Comparison of ENCODE assay signal across 21 cellular contexts in the genomic region with DNA sequence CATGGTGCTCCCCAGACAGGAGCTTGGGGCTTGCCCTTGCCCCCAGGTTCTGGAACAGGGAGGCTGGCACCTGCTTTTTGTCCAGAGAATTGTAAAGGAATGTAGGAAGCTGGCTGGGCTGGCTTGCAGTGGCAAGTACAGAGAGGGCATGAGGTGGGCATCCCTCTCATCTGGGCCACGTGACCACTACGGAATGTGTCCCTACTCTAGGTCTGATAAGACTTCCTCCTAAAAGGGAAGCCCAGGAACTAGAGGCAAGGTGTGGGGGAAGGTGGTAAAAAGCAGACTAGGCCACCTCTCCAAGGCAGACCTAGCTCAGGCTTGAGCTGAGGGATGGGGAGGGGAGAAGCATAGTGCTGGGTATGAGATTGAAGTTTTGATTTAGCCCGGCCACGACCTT. TPM values are rescaled to one million over a fixed set of nuclear protein-coding genes. Genes with fewer than 3 reads are reported as not detected.
A peak's percentile ranks its signal among the peaks of the same experiment; 100 is the strongest.
DNase-seq lines count a peak whose midpoint lies in the region; FAIRE-seq and TF ChIP-seq lines count a peak whose summit lies in the region.
"Had no signal": no experiment of that assay in that cellular context is flagged by ENCODE, and none has a peak within 500 bp of the region (broad histone marks: within the 10 kb centered on the region; RNA-seq: fewer than 3 reads in every experiment).

No MANE protein-coding gene starts in this region.

- peaks cover 0 to 24% of the 10 kb centered on the region in 2 donors for H3K4me1 ChIP-seq in right atrium auricular region
- peaks cover 12 to 32% (median 23%) of the 10 kb centered on the region in 4 experiments for H3K4me1 ChIP-seq in H1 (replicated peaks in 1 of 4; ENCODE audit: control insufficient read depth in 3 of 4, insufficient read depth in 4 of 4, low read length in 3 of 4)
- H3K4me1 ChIP-seq in neural progenitor cell, result peaks cover 34% of the 10 kb centered on the region
- H3K4me1 ChIP-seq in colonic mucosa, result peaks cover 14% of the 10 kb centered on the region
- H3K4me1 ChIP-seq: BLaER1 had no signal

- peak overlapping the region; percentile 27 for H3K27ac Mint-ChIP-seq in neural progenitor cell
- H3K27ac Mint-ChIP-seq: CD4-positive, alpha-beta T cell had no signal

- intact Hi-C loops in cardiac septum (cut with DNase I), result loop anchor here (5.0 kb wide), 1 partner anchor 67 kb away; no protein-coding TSS in a partner anchor
- intact Hi-C loops in colonic mucosa (cut with DNase I), result no loop called here

- TF ChIP-seq CTCF in right atrium auricular region (IDR thresholded peaks at IDR 0.05), result no peak
- TF ChIP-seq CTCF in H1 (IDR thresholded peaks at IDR 0.05; ENCODE audit: control extremely low read depth in 1 of 3, insufficient read depth in 1 of 3, low read depth in 1 of 3, low read length in 3 of 3), result no peak
- TF ChIP-seq CTCF in neural progenitor cell (IDR thresholded peaks at IDR 0.05), result no peak
- no peak for TF ChIP-seq CTCF in colonic mucosa (IDR thresholded peaks at IDR 0.05)

- H3K4me3 Mint-ChIP-seq in neural progenitor cell, result no peak overlapping the region
- H3K4me3 Mint-ChIP-seq: CD4-positive, alpha-beta T cell had no signal

- H3F3A ChIP-seq in neural progenitor cell (ENCODE audit: low read depth), result peaks cover 37% of the 10 kb centered on the region

- peak overlapping the region; percentile 85; the same call in 1 of the 2 replicates for H2AK5ac ChIP-seq in H1 (ENCODE audit: low read depth, low read length)

- 71% methylated on average over 4 of the region's 4 CpGs; no CpG with 5 or more reads in 1 of the 2 experiments for WGBS in H1 (ENCODE audit: extremely low coverage in 1 of 2, insufficient coverage in 1 of 2, insufficient read length in 1 of 2, insufficient replicate concordance in 2 of 2, low coverage in 1 of 2, low lambda C conversion rate in 2 of 2, missing lambda C conversion rate in 1 of 2), 2 experiments

- H3K4me3 ChIP-seq in right atrium auricular region (no peak overlapping the region), H1 (ENCODE audit: extremely low read depth in 1 of 4, insufficient read depth in 2 of 4, low read depth in 3 of 4, low read length in 4 of 4) (no peak overlapping the region), neural progenitor cell (no peak overlapping the region), colonic mucosa (no peak overlapping the region)
- H3K4me3 ChIP-seq: BLaER1, PC-9 had no signal

- H3K23me2 ChIP-seq in H1 (ENCODE audit: low read depth, low read length), result no peaks in the 10 kb centered on the region

- H4K20me1 ChIP-seq in H1 (replicated peaks in 1 of 2; ENCODE audit: control insufficient read depth in 1 of 2, insufficient read depth in 2 of 2, low read length in 2 of 2), result no peaks in the 10 kb centered on the region
- no peaks in the 10 kb centered on the region for H4K20me1 ChIP-seq in neural progenitor cell (ENCODE audit: low read depth)
- H4K20me1 ChIP-seq: BLaER1 had no signal

- peak overlapping the region; percentile 62 for H3K18ac ChIP-seq in H1 (ENCODE audit: extremely low read depth, low read length)

- H3K9ac ChIP-seq in H1 (replicated peaks in 1 of 4; ENCODE audit: extremely low read depth in 1 of 4, low read depth in 3 of 4, low read length in 3 of 4) (no peak overlapping the region), neural progenitor cell (no peak overlapping the region), colonic mucosa (ENCODE audit: low read depth in 2 of 2, low read length in 2 of 2) (peak overlapping the region in 1 of 2 donors; percentile 12)
- H3K9ac ChIP-seq: BLaER1 had no signal

- H3K36me3 ChIP-seq in right atrium auricular region (no peaks in the 10 kb centered on the region), H1 (ENCODE audit: control insufficient read depth in 2 of 4, insufficient read depth in 4 of 4, low read length in 3 of 4) (no peaks in the 10 kb centered on the region), neural progenitor cell (no peaks in the 10 kb centered on the region), colonic mucosa (no peaks in the 10 kb centered on the region)
- H3K36me3 ChIP-seq: BLaER1 had no signal

- CTCF ChIA-PET in H1 (lab: Charles Lee; ENCODE audit: partially characterized antibody), result interaction anchor here (0.7 to 4.4 kb wide), 10 partner anchors 8 to 412 kb away, joined by 3 to 37 read pairs (median 3); a partner anchor contains a TSS

- H3K79me2 ChIP-seq in H1 (ENCODE audit: control insufficient read depth in 1 of 2, insufficient read depth in 2 of 2, low read length in 2 of 2), result no peaks in the 10 kb centered on the region
- H3K79me2 ChIP-seq in neural progenitor cell (ENCODE audit: low read depth), result no peaks in the 10 kb centered on the region

- H2BK20ac ChIP-seq in H1 (ENCODE audit: low read length), result peak overlapping the region; percentile 74

- H3K27ac ChIP-seq in right atrium auricular region (peak overlapping the region in 1 of 2 donors; percentile 3), H1 (ENCODE audit: low read depth, low read length) (no peak overlapping the region), neural progenitor cell (no peak overlapping the region), colonic mucosa (no peak overlapping the region)
- H3K27ac ChIP-seq: BLaER1, PC-9 had no signal

- H3K79me1 ChIP-seq in H1 (ENCODE audit: low read depth, low read length), result no peaks in the 10 kb centered on the region

- H3K27me3 ChIP-seq in right atrium auricular region (no peaks in the 10 kb centered on the region), H1 (replicated peaks in 1 of 4; ENCODE audit: control insufficient read depth in 3 of 4, extremely low read depth in 1 of 4, insufficient read depth in 3 of 4, low read length in 3 of 4) (no peaks in the 10 kb centered on the region; a peak in 2 of 7 replicates), neural progenitor cell (no peaks in the 10 kb centered on the region), colonic mucosa (no peaks in the 10 kb centered on the region)
- H3K27me3 ChIP-seq: BLaER1 had no signal

- H2BK120ac ChIP-seq in H1 (replicated peaks; ENCODE audit: low read depth, low read length), result no peak overlapping the region

- H3K4ac ChIP-seq in H1 (replicated peaks; ENCODE audit: insufficient read length, low read depth, low read length), result peak overlapping the region; percentile 40

- H3K9me3 Mint-ChIP-seq in neural progenitor cell, result peaks cover 7% of the 10 kb centered on the region
- H3K9me3 Mint-ChIP-seq: CD4-positive, alpha-beta T cell had no signal

- H3K23ac ChIP-seq in H1 (ENCODE audit: insufficient read length), result no peak overlapping the region

- H2BK12ac ChIP-seq in H1 (ENCODE audit: low read depth, low read length), result peak overlapping the region; percentile 96

- H3K27me3 Mint-ChIP-seq in neural progenitor cell (ENCODE audit: insufficient read depth, low read depth), result peaks cover 7% of the 10 kb centered on the region

- H4K5ac ChIP-seq in H1 (ENCODE audit: insufficient read length, low read depth, low read length), result no peak overlapping the region

- H2BK5ac ChIP-seq in H1 (ENCODE audit: low read depth, low read length), result no peak overlapping the region

- no peak overlapping the region for H3K56ac ChIP-seq in H1 (replicated peaks; ENCODE audit: insufficient read length, low read depth, low read length)

- no peak for FAIRE-seq in H1 (lab: Jason Lieb, UNC)
- no peak for FAIRE-seq in GM19239 (lab: Jason Lieb, UNC)
- FAIRE-seq: G401.6 had no signal

- H3K9me3 ChIP-seq in right atrium auricular region (no peaks in the 10 kb centered on the region), H1 (ENCODE audit: insufficient read depth in 2 of 2, low read depth in 1 of 2, low read length in 1 of 2) (no peaks in the 10 kb centered on the region), neural progenitor cell (ENCODE audit: low read depth) (no peaks in the 10 kb centered on the region), colonic mucosa (no peaks in the 10 kb centered on the region)
- H3K9me3 ChIP-seq: BLaER1 had no signal

- no peak for TF ChIP-seq EP300 in H1 (IDR thresholded peaks at IDR 0.05; ENCODE audit: borderline replicate concordance in 1 of 2, low read depth in 2 of 2, low read length in 2 of 2)

- TF ChIP-seq POLR2A in H1 (IDR thresholded peaks at IDR 0.05; ENCODE audit: control extremely low read depth in 1 of 2, low read depth in 2 of 2, low read length in 2 of 2), result no peak

- DNase-seq in right atrium auricular region (ENCODE audit: low spot score) (peak; percentile 30), cardiac septum (ENCODE audit: low spot score) (no peak), H1 (ENCODE audit: low read depth in 1 of 2, low spot score in 2 of 2) (no peak), neural progenitor cell (ENCODE audit: low spot score) (no peak), amniotic stem cell (lab: John Stamatoyannopoulos, UW) (no peak), GM19239 (ENCODE audit: insufficient read length, low spot score) (no peak), colonic mucosa (no peak), NCI-H2196 (lab: John Stamatoyannopoulos, UW; ENCODE audit: unreplicated experiment) (no peak)
- DNase-seq: CD4-positive, alpha-beta T cell; GOT3; NCI-H1105 treated with DMSO at 0.1 percent for 48 hours; NCI-H2029; NCI-H446 treated with DMSO at 0.1 percent for 48 hours; NK-92 treated with Interleukin-12 subunit alpha and Interleukin-12 subunit beta, amount 100 ng/mL, for 24 hours; PC-9; RPMI8226 had no signal

- no peak overlapping the region for H4K91ac ChIP-seq in H1 (replicated peaks; ENCODE audit: insufficient read length, low read length)

- no peak for TF ChIP-seq RAD21 in H1 (IDR thresholded peaks at IDR 0.05 in 1 of 2, conservative IDR thresholded peaks at IDR 0.05 in 1 of 2; ENCODE audit: low read depth in 2 of 2, low read length in 2 of 2)

- H2BK15ac ChIP-seq in H1 (ENCODE audit: low read length), result peak overlapping the region; percentile 0

- no peak overlapping the region for H2AFZ ChIP-seq in H1 (ENCODE audit: low read length)
- H2AFZ ChIP-seq in neural progenitor cell (replicated peaks), result no peak overlapping the region
- H2AFZ ChIP-seq: PC-9 had no signal

- no peak overlapping the region; the same call in 1 of the 2 replicates for H4K8ac ChIP-seq in H1 (ENCODE audit: extremely low read depth, insufficient read depth, low read length)

- H3K4me1 Mint-ChIP-seq in neural progenitor cell, result peaks cover 54% of the 10 kb centered on the region

- H3K14ac ChIP-seq in H1 (ENCODE audit: insufficient read length), result no peak overlapping the region

- H3K4me2 ChIP-seq in H1 (ENCODE audit: insufficient read depth in 1 of 2, low read depth in 2 of 2, low read length in 2 of 2) (no peak overlapping the region), neural progenitor cell (no peak overlapping the region)
- H3K4me2 ChIP-seq: BLaER1, PC-9 had no signal

- H3K36me3 Mint-ChIP-seq in neural progenitor cell, result peaks cover 4% of the 10 kb centered on the region

- POLR2A ChIA-PET in H1 (lab: Charles Lee; ENCODE audit: partially characterized antibody), result no interaction called here

RNA-seq across cellular contexts. Expression of a gene that starts 38.8 kb away (rescaled TPM):
- total RNA-seq in right atrium auricular region (under 1 TPM; 0.43 to 0.96 TPM), cardiac septum (1.0 TPM), neural progenitor cell (ENCODE audit: low replicate concordance) (2.2 and 5.0 TPM in 2 replicates), colonic mucosa (1 to 10 TPM; 4.1 to 4.2 TPM)
- 1.3 and 1.4 TPM in 2 replicates for total RNA-seq in H1 (2021; fragmentation: NEBNext Ultra II Directional; extraction: Animal tissue kit (Norgen Biotek cat#: 25700))
- polyA plus RNA-seq in H1 (2011; rRNA removed), result 1.7 and 2.3 TPM in 2 replicates
- polyA plus RNA-seq in H1 (2011; cell fraction: cytosol; rRNA removed), result 2.7 TPM
- polyA plus RNA-seq in H1 (2011; cell fraction: nucleus; rRNA removed), result 9.9 TPM
- 1.8 to 2.6 TPM (median 2.4 TPM) in 4 replicates for polyA plus RNA-seq in H1 (2012, experiment 1 of 2)
- polyA plus RNA-seq in H1 (2012, experiment 2 of 2), result 0.72 TPM
- polyA plus RNA-seq in H1 (2013, experiment 1 of 2), result 1.0 TPM
- 0.72 TPM for polyA plus RNA-seq in H1 (2013, experiment 2 of 2)
- polyA minus RNA-seq in H1 (2011; rRNA and poly(A)+ RNA removed), result 0.34 and 1.1 TPM in 2 replicates
- 0.95 TPM for polyA minus RNA-seq in H1 (2011; cell fraction: cytosol; rRNA and poly(A)+ RNA removed)
- 3.7 TPM for polyA minus RNA-seq in H1 (2011; cell fraction: nucleus; rRNA and poly(A)+ RNA removed)
- total RNA-seq: A172 had no signal

RNA-seq across cellular contexts. Expression of a gene that starts 42.0 kb away (rescaled TPM):
- total RNA-seq in right atrium auricular region (not detected), cardiac septum (not detected), neural progenitor cell (ENCODE audit: low replicate concordance) (not detected in 2 replicates), colonic mucosa (not detected)
- not detected in 2 replicates for total RNA-seq in H1 (2021; fragmentation: NEBNext Ultra II Directional; extraction: Animal tissue kit (Norgen Biotek cat#: 25700))
- not detected in 2 replicates for polyA plus RNA-seq in H1 (2011; rRNA removed)
- polyA plus RNA-seq in H1 (2011; cell fraction: cytosol; rRNA removed), result not detected
- polyA plus RNA-seq in H1 (2011; cell fraction: nucleus; rRNA removed), result not detected
- polyA plus RNA-seq in H1 (2012, experiment 1 of 2), result 0.31 TPM in 1 of 4 replicates, not detected in the others
- not detected for polyA plus RNA-seq in H1 (2012, experiment 2 of 2)
- polyA plus RNA-seq in H1 (2013, experiment 1 of 2), result not detected
- polyA plus RNA-seq in H1 (2013, experiment 2 of 2), result not detected
- not detected in 2 replicates for polyA minus RNA-seq in H1 (2011; rRNA and poly(A)+ RNA removed)
- not detected for polyA minus RNA-seq in H1 (2011; cell fraction: cytosol; rRNA and poly(A)+ RNA removed)
- polyA minus RNA-seq in H1 (2011; cell fraction: nucleus; rRNA and poly(A)+ RNA removed), result not detected
- total RNA-seq: A172; CD4-positive, alpha-beta T cell; M059J; PC-9 had no signal
- polyA plus RNA-seq: AG04450 had no signal

RNA-seq across cellular contexts. Expression of a gene that starts 52.8 kb away (rescaled TPM):
- 100 to 1,000 TPM; 130 to 245 TPM for total RNA-seq in right atrium auricular region
- 174 TPM for total RNA-seq in cardiac septum
- total RNA-seq in H1 (2021; fragmentation: NEBNext Ultra II Directional; extraction: Animal tissue kit (Norgen Biotek cat#: 25700)), result not detected in 2 replicates
- polyA plus RNA-seq in H1 (2011; rRNA removed), result not detected in 2 replicates
- polyA plus RNA-seq in H1 (2011; cell fraction: cytosol; rRNA removed), result not detected
- polyA plus RNA-seq in H1 (2011; cell fraction: nucleus; rRNA removed), result not detected
- polyA plus RNA-seq in H1 (2012, experiment 1 of 2), result 0.21 to 0.53 TPM (median 0.42 TPM) in 3 of 4 replicates, not detected in the other
- not detected for polyA plus RNA-seq in H1 (2012, experiment 2 of 2)
- polyA plus RNA-seq in H1 (2013, experiment 1 of 2), result not detected
- not detected for polyA plus RNA-seq in H1 (2013, experiment 2 of 2)
- not detected in 2 replicates for polyA minus RNA-seq in H1 (2011; rRNA and poly(A)+ RNA removed)
- not detected for polyA minus RNA-seq in H1 (2011; cell fraction: cytosol; rRNA and poly(A)+ RNA removed)
- polyA minus RNA-seq in H1 (2011; cell fraction: nucleus; rRNA and poly(A)+ RNA removed), result not detected
- 0.46 TPM in 1 of 2 replicates, not detected in the other for total RNA-seq in neural progenitor cell (ENCODE audit: low replicate concordance)
- total RNA-seq in colonic mucosa, result under 1 TPM in 1 of 2 donors, not detected in 1; 0.22 TPM
- total RNA-seq: A172; CD4-positive, alpha-beta T cell; M059J; PC-9 had no signal
- polyA plus RNA-seq: AG04450 had no signal

Comparison
In these comparisons a context has a peak if more than half of its experiments do, and no peak if none do; other contexts are left out.
1. RNA of a gene that starts 52.8 kb away (total RNA-seq): 130 to 245 TPM in right atrium auricular region and 174 TPM in cardiac septum (single experiment); 0.22 TPM in colonic mucosa, not detected in H1 and 0.46 TPM in neural progenitor cell; every median in the first group is over 10 times any median in the second.